ENCODE assay signal across 21 cellular contexts in genomic region chr1:58439946-58440345, GRCh38.
DNase-seq lines count a peak whose midpoint lies in the region; TF ChIP-seq lines count a peak whose summit lies in the region.
"Had no signal": no experiment of that assay in that cellular context is flagged by ENCODE, and none has a peak within 500 bp of the region (broad histone marks: within the 10 kb centered on the region; RNA-seq: fewer than 3 reads in every experiment).

No MANE protein-coding gene starts in this region.

- no peak overlapping the region for H3K9ac ChIP-seq in adipocyte (ENCODE audit: low read length)
- H3K9ac ChIP-seq: BLaER1 treated with 17β-estradiol and CSF1 and Interleukin-3, amounts not matched to agents 10 nM and 100 nM had no signal

- H3K4me3 ChIP-seq in AG10803 (ENCODE audit: low read length) (no peak overlapping the region), adipocyte (ENCODE audit: low read length) (no peak overlapping the region), fibroblast of villous mesenchyme (ENCODE audit: low read depth, low read length) (no peak overlapping the region)
- H3K4me3 ChIP-seq: BLaER1 treated with 17β-estradiol and CSF1 and Interleukin-3, amounts not matched to agents 10 nM and 100 nM; GM12878; K562 had no signal

- no peaks in the 10 kb centered on the region for H3K4me1 ChIP-seq in adipocyte (ENCODE audit: control insufficient read depth, insufficient read depth, low read length)

- H3K9me3 ChIP-seq in adipocyte (ENCODE audit: control insufficient read depth, low read length): no peaks in the 10 kb centered on the region
- H3K9me3 ChIP-seq: BLaER1 treated with 17β-estradiol and CSF1 and Interleukin-3, amounts not matched to agents 10 nM and 100 nM had no signal

- peak; percentile 28 for DNase-seq in AG10803 (ENCODE audit: low read depth)
- DNase-seq in adipocyte (ENCODE audit: low read depth): peak; percentile 28
- peak; percentile 4 for DNase-seq in fibroblast of villous mesenchyme (ENCODE audit: low read depth)
- DNase-seq in superior temporal gyrus (ENCODE audit: extremely low spot score): peak; percentile 35
- DNase-seq in SW480 (ENCODE audit: low spot score): no peak
- no peak for DNase-seq in OCI-M1 (lab: John Stamatoyannopoulos, UW)
- DNase-seq in glomerular visceral epithelial cell (ENCODE audit: extremely low spot score): no peak
- DNase-seq: 8988T; CD4-positive, alpha-beta T cell; COR-L47; Kasumi-1; NCI-H1105; NCI-H146; NCI-H1930; NCI-H2107; NCI-H526; NCI-H82; SHP77 had no signal

- no peaks in the 10 kb centered on the region for H3K27me3 ChIP-seq in adipocyte (replicated peaks; ENCODE audit: control insufficient read depth, insufficient read depth, low read length)
- H3K27me3 ChIP-seq: BLaER1 treated with 17β-estradiol and CSF1 and Interleukin-3, amounts not matched to agents 10 nM and 100 nM had no signal

- no peaks in the 10 kb centered on the region for H3K36me3 ChIP-seq in adipocyte (ENCODE audit: control insufficient read depth, insufficient read depth, low read length, severe bottlenecking)
- H3K36me3 ChIP-seq: BLaER1 treated with 17β-estradiol and CSF1 and Interleukin-3, amounts not matched to agents 10 nM and 100 nM had no signal

- TF ChIP-seq CTCF in AG10803 (conservative IDR thresholded peaks at IDR 0.05; ENCODE audit: low read length): no peak
- TF ChIP-seq CTCF in fibroblast of villous mesenchyme (IDR thresholded peaks at IDR 0.05; ENCODE audit: insufficient read depth, low read depth, low read length): no peak

Comparison
In these comparisons a context has a peak if more than half of its experiments do, and no peak if none do; other contexts are left out.
1. DNase-seq: peak in AG10803 (single experiment), adipocyte (single experiment), fibroblast of villous mesenchyme (single experiment) and superior temporal gyrus (single experiment); none in SW480 (single experiment), OCI-M1 (single experiment) and glomerular visceral epithelial cell (single experiment).